In genomic region chr16:84065536-84066132, GRCh38 we compare ENCODE assay signal across 9 cellular contexts. TPM values are rescaled to one million over a fixed set of nuclear protein-coding genes. Genes with fewer than 3 reads are reported as not detected.
DNase-seq lines count a peak whose midpoint lies in the region; ATAC-seq, FAIRE-seq and TF ChIP-seq lines count a peak whose summit lies in the region.
"Had no signal": no experiment of that assay in that cellular context is flagged by ENCODE, and none has a peak within 500 bp of the region (broad histone marks: within the 10 kb centered on the region; RNA-seq: fewer than 3 reads in every experiment).

No MANE protein-coding gene starts in this region.

- H3K4me1 Mint-ChIP-seq in mesothelial cell of epicardium = no peaks in the 10 kb centered on the region

- H3K56ac ChIP-seq in H1 (replicated peaks; ENCODE audit: insufficient read length, low read depth, low read length) = no peak overlapping the region

- H4K5ac ChIP-seq in H1 (ENCODE audit: insufficient read length, low read depth, low read length) = no peak overlapping the region

- no peaks in the 10 kb centered on the region for H3K9me3 Mint-ChIP-seq in mesothelial cell of epicardium

- H3K27me3 ChIP-seq in H1 (replicated peaks in 1 of 4; ENCODE audit: control insufficient read depth in 3 of 4, extremely low read depth in 1 of 4, insufficient read depth in 3 of 4, low read length in 3 of 4) = no peaks in the 10 kb centered on the region

- H4K91ac ChIP-seq in H1 (replicated peaks; ENCODE audit: insufficient read length, low read length) = no peak overlapping the region

- no peak overlapping the region for H3K4me3 ChIP-seq in H1 (ENCODE audit: extremely low read depth in 1 of 4, insufficient read depth in 2 of 4, low read depth in 3 of 4, low read length in 4 of 4)
- H3K4me3 ChIP-seq: skin epidermis had no signal

- H3K4me2 ChIP-seq in H1 (ENCODE audit: insufficient read depth in 1 of 2, low read depth in 2 of 2, low read length in 2 of 2) = no peak overlapping the region

- no peaks in the 10 kb centered on the region for H3K23me2 ChIP-seq in H1 (ENCODE audit: low read depth, low read length)

- H3K27ac Mint-ChIP-seq in mesothelial cell of epicardium = no peak overlapping the region

- no peaks in the 10 kb centered on the region for H3K79me2 ChIP-seq in H1 (ENCODE audit: control insufficient read depth in 1 of 2, insufficient read depth in 2 of 2, low read length in 2 of 2)

- H2AFZ ChIP-seq in H1 (ENCODE audit: low read length) = no peak overlapping the region

- H3K9me3 ChIP-seq in H1 (ENCODE audit: insufficient read depth in 2 of 2, low read depth in 1 of 2, low read length in 1 of 2) = no peaks in the 10 kb centered on the region

- H3K23ac ChIP-seq in H1 (ENCODE audit: insufficient read length) = no peak overlapping the region

- H3K4me3 Mint-ChIP-seq in mesothelial cell of epicardium = no peak overlapping the region

- peak; percentile 56 to 81 (median 70) for TF ChIP-seq CTCF in H1 (IDR thresholded peaks at IDR 0.05; ENCODE audit: control extremely low read depth in 1 of 3, insufficient read depth in 1 of 3, low read depth in 1 of 3, low read length in 3 of 3)
- TF ChIP-seq CTCF in mesothelial cell of epicardium (IDR thresholded peaks at IDR 0.05; ENCODE audit: unreplicated experiment) = peak; percentile 68

- no peak overlapping the region for H2BK20ac ChIP-seq in H1 (ENCODE audit: low read length)

- ATAC-seq in GM18511 (IDR thresholded peaks at IDR 0.05; ENCODE audit: unreplicated experiment) = no peak

- DNase-seq in EH (ENCODE audit: low read depth) = peak; percentile 66
- peak; percentile 60 to 81 for DNase-seq in Kasumi-1 (lab: John Stamatoyannopoulos, UW)
- peak; percentile 42 for DNase-seq in SHP77 treated with DMSO at 0.1 percent for 48 hours (lab: John Stamatoyannopoulos, UW)
- no peak for DNase-seq in H1 (ENCODE audit: low read depth in 1 of 2, low spot score in 2 of 2)
- peak in 1 of 2 experiments; percentile 65 for DNase-seq in mesothelial cell of epicardium (ENCODE audit: low spot score in 2 of 2, unreplicated experiment in 2 of 2)
- DNase-seq in activated CD4-positive, CD25-positive, alpha-beta regulatory T cell (lab: John Stamatoyannopoulos, UW) = no peak
- no peak for DNase-seq in NK-92 (lab: John Stamatoyannopoulos, UW; ENCODE audit: unreplicated experiment)

- H3K4me1 ChIP-seq in H1 (replicated peaks in 1 of 4; ENCODE audit: control insufficient read depth in 3 of 4, insufficient read depth in 4 of 4, low read length in 3 of 4) = no peaks in the 10 kb centered on the region

- H3K4ac ChIP-seq in H1 (replicated peaks; ENCODE audit: insufficient read length, low read depth, low read length) = no peak overlapping the region

- no peak overlapping the region for H3K9ac ChIP-seq in H1 (replicated peaks in 1 of 4; ENCODE audit: extremely low read depth in 1 of 4, low read depth in 3 of 4, low read length in 3 of 4)

- no peak overlapping the region for H2BK120ac ChIP-seq in H1 (replicated peaks; ENCODE audit: low read depth, low read length)

- H4K8ac ChIP-seq in H1 (ENCODE audit: extremely low read depth, insufficient read depth, low read length) = no peak overlapping the region

- H3K27ac ChIP-seq in H1 (ENCODE audit: low read depth, low read length) = no peak overlapping the region
- H3K27ac ChIP-seq: skin epidermis had no signal

- no peak overlapping the region for H2BK12ac ChIP-seq in H1 (ENCODE audit: low read depth, low read length)

- H3K27me3 Mint-ChIP-seq in mesothelial cell of epicardium (ENCODE audit: low read depth) = no peaks in the 10 kb centered on the region

- CTCF ChIA-PET in H1 (lab: Charles Lee; ENCODE audit: partially characterized antibody) = interaction anchor here (0.6 to 21.4 kb wide), 51 partner anchors 9 to 1023 kb away, joined by 3 to 366 read pairs (median 5); partner anchors contain the start of genes OSGIN1 and SLC38A8

- H4K20me1 ChIP-seq in H1 (replicated peaks in 1 of 2; ENCODE audit: control insufficient read depth in 1 of 2, insufficient read depth in 2 of 2, low read length in 2 of 2) = peaks cover 0 to 6% of the 10 kb centered on the region in 2 experiments

- no peaks in the 10 kb centered on the region for H3K79me1 ChIP-seq in H1 (ENCODE audit: low read depth, low read length)

- H2BK15ac ChIP-seq in H1 (ENCODE audit: low read length) = no peak overlapping the region

- H2AK5ac ChIP-seq in H1 (ENCODE audit: low read depth, low read length) = no peak overlapping the region

- H3K36me3 ChIP-seq in H1 (ENCODE audit: control insufficient read depth in 2 of 4, insufficient read depth in 4 of 4, low read length in 3 of 4) = peaks cover 15 to 42% (median 37%) of the 10 kb centered on the region in 4 experiments; a peak in 7 of 8 replicates

- no peak overlapping the region for H3K18ac ChIP-seq in H1 (ENCODE audit: extremely low read depth, low read length)

- H2BK5ac ChIP-seq in H1 (ENCODE audit: low read depth, low read length) = no peak overlapping the region

- no peak for TF ChIP-seq POLR2A in H1 (IDR thresholded peaks at IDR 0.05; ENCODE audit: control extremely low read depth in 1 of 2, low read depth in 2 of 2, low read length in 2 of 2)

- peak; percentile 66 to 73 for TF ChIP-seq RAD21 in H1 (IDR thresholded peaks at IDR 0.05 in 1 of 2, conservative IDR thresholded peaks at IDR 0.05 in 1 of 2; ENCODE audit: low read depth in 2 of 2, low read length in 2 of 2)

- WGBS in H1 (ENCODE audit: extremely low coverage in 1 of 2, insufficient coverage in 1 of 2, insufficient read length in 1 of 2, insufficient replicate concordance in 2 of 2, low coverage in 1 of 2, low lambda C conversion rate in 2 of 2, missing lambda C conversion rate in 1 of 2), 2 experiments = 54% methylated on average over 12 of the region's 12 CpGs; no CpG with 5 or more reads in 1 of the 2 experiments

- H3K36me3 Mint-ChIP-seq in mesothelial cell of epicardium = peaks cover 35% of the 10 kb centered on the region

- POLR2A ChIA-PET in H1 (lab: Charles Lee; ENCODE audit: partially characterized antibody) = interaction anchor here (1.1 to 1.4 kb wide), 2 partner anchors 11 to 105 kb away, joined by 3 read pairs; no protein-coding TSS in a partner anchor

- TF ChIP-seq EP300 in H1 (IDR thresholded peaks at IDR 0.05; ENCODE audit: borderline replicate concordance in 1 of 2, low read depth in 2 of 2, low read length in 2 of 2) = no peak

- no peak overlapping the region for H3K14ac ChIP-seq in H1 (ENCODE audit: insufficient read length)

- peak; percentile 84 for FAIRE-seq in H1 (lab: Jason Lieb, UNC)

TF ChIP-seq in H1, 55 proteins besides CTCF, POLR2A, EP300 and RAD21:
- TF ChIP-seq RXRA (IDR thresholded peaks at IDR 0.05; ENCODE audit: insufficient read depth, low read depth, low read length) = no peak
- no peak for TF ChIP-seq CHD2 (IDR thresholded peaks at IDR 0.05; ENCODE audit: low read length)
- no peak for TF ChIP-seq BACH1 (IDR thresholded peaks at IDR 0.05; ENCODE audit: low read length)
- TF ChIP-seq RBBP5 (IDR thresholded peaks at IDR 0.05; ENCODE audit: borderline replicate concordance, low read depth, low read length) = no peak
- TF ChIP-seq EGR1 (IDR thresholded peaks at IDR 0.05; ENCODE audit: borderline replicate concordance, low read depth, low read length) = no peak
- TF ChIP-seq TAF1 (IDR thresholded peaks at IDR 0.05; ENCODE audit: low read depth, low read length) = no peak
- no peak for TF ChIP-seq EZH2 (IDR thresholded peaks at IDR 0.05; ENCODE audit: low read depth, low read length, severe bottlenecking)
- no peak for TF ChIP-seq CBX5 (IDR thresholded peaks at IDR 0.05; ENCODE audit: low read depth, low read length)
- TF ChIP-seq GABPA (IDR thresholded peaks at IDR 0.05; ENCODE audit: borderline replicate concordance, insufficient read depth, low read length) = no peak

RNA-seq across cellular contexts. Expression of gene SLC38A8, which starts 23.0 kb away (rescaled TPM):
- not detected in 2 replicates for total RNA-seq in H1 (2021; fragmentation: NEBNext Ultra II Directional; extraction: Animal tissue kit (Norgen Biotek cat#: 25700))
- 0.08 TPM in 1 of 2 replicates, not detected in the other for polyA plus RNA-seq in H1 (2011; rRNA removed)
- polyA plus RNA-seq in H1 (2011; cell fraction: cytosol; rRNA removed) = not detected
- not detected for polyA plus RNA-seq in H1 (2011; cell fraction: nucleus; rRNA removed)
- not detected in 4 replicates for polyA plus RNA-seq in H1 (2012, experiment 1 of 2)
- not detected for polyA plus RNA-seq in H1 (2012, experiment 2 of 2)
- polyA plus RNA-seq in H1 (2013, experiment 1 of 2) = not detected
- polyA plus RNA-seq in H1 (2013, experiment 2 of 2) = 0.15 TPM
- not detected in 2 replicates for polyA minus RNA-seq in H1 (2011; rRNA and poly(A)+ RNA removed)
- polyA minus RNA-seq in H1 (2011; cell fraction: cytosol; rRNA and poly(A)+ RNA removed) = not detected
- polyA minus RNA-seq in H1 (2011; cell fraction: nucleus; rRNA and poly(A)+ RNA removed) = not detected
- not detected in 3 replicates for total RNA-seq in mesothelial cell of epicardium

RNA-seq across cellular contexts. Expression of gene MBTPS1, which starts 51.1 kb away (rescaled TPM):
- total RNA-seq in H1 (2021; fragmentation: NEBNext Ultra II Directional; extraction: Animal tissue kit (Norgen Biotek cat#: 25700)) = 52.0 and 53.3 TPM in 2 replicates
- polyA plus RNA-seq in H1 (2011; rRNA removed) = 30.6 and 33.7 TPM in 2 replicates
- polyA plus RNA-seq in H1 (2011; cell fraction: cytosol; rRNA removed) = 46.4 TPM
- polyA plus RNA-seq in H1 (2011; cell fraction: nucleus; rRNA removed) = 83.5 TPM
- polyA plus RNA-seq in H1 (2012, experiment 1 of 2) = 39.2 to 58.7 TPM (median 43.2 TPM) in 4 replicates
- 11.1 TPM for polyA plus RNA-seq in H1 (2012, experiment 2 of 2)
- 55.9 TPM for polyA plus RNA-seq in H1 (2013, experiment 1 of 2)
- 58.6 TPM for polyA plus RNA-seq in H1 (2013, experiment 2 of 2)
- 61.5 and 64.3 TPM in 2 replicates for polyA minus RNA-seq in H1 (2011; rRNA and poly(A)+ RNA removed)
- polyA minus RNA-seq in H1 (2011; cell fraction: cytosol; rRNA and poly(A)+ RNA removed) = 61.6 TPM
- polyA minus RNA-seq in H1 (2011; cell fraction: nucleus; rRNA and poly(A)+ RNA removed) = 95.3 TPM
- 143 to 146 TPM (median 146 TPM) in 3 replicates for total RNA-seq in mesothelial cell of epicardium

Comparison
In these comparisons a context has a peak if more than half of its experiments do, and no peak if none do; other contexts are left out.
1. DNase-seq: peak in EH (single experiment), Kasumi-1 (2 of 2) and SHP77 treated with DMSO at 0.1 percent for 48 hours (single experiment); none in H1 (0 of 2), activated CD4-positive, CD25-positive, alpha-beta regulatory T cell (0 of 4) and NK-92 (single experiment).